24 cellular contexts compared by ENCODE assay signal in the genomic region with DNA sequence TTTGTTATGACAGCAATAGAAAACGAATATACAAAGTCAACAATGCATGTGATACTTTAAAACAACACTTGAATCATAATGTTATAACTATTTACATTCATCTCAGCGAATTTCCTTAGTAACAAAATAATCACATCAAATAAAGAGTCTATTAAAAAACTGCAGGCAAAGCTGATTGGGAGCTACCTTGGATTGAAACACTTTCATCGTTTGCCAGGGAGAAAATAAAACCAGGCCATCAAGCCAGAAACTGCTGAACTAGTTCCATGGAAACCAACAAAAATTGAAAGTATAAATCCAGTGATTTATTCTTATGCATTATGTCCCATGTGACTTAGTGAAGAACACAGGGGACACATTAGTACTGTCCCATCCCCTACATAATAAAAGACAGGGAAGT.
"Had no signal": no experiment of that assay in that cellular context is flagged by ENCODE, and none has a peak within 500 bp of the region (broad histone marks: within the 10 kb centered on the region; RNA-seq: fewer than 3 reads in every experiment).

No MANE protein-coding gene starts in this region.

- H3K27me3 Mint-ChIP-seq: activated naive CD4-positive, alpha-beta T cell treated with anti-CD3 and anti-CD28 coated beads, Interleukin-2, amount 10 ng/mL, durations not matched to agents 7 days and 5 days; dendritic cell treated with granulocyte-macrophage colony-stimulating factor and Interleukin-4, amounts not matched to agents 40 ng/mL and 50 ng/mL, for 4 days; T-cell; type B pancreatic cell had no signal

- H3K9me3 ChIP-seq: pancreas, thoracic aorta, vagina had no signal

- ATAC-seq: activated T-cell treated with anti-CD3 and anti-CD28 coated beads, Interleukin-2, amount 50 U/mL, for 72 hours; pancreas; right cardiac atrium; stimulated activated effector memory CD8-positive, alpha-beta T cell treated with anti-CD3 and anti-CD28 coated beads, Interleukin-12 subunit alpha, Interleukin-12 subunit beta, amount 100 ng/mL, for 72 hours; T-cell had no signal

- H3K27ac Mint-ChIP-seq: activated naive CD4-positive, alpha-beta T cell treated with anti-CD3 and anti-CD28 coated beads, Interleukin-2, amount 10 ng/mL, durations not matched to agents 7 days and 5 days; activated T-cell treated with anti-CD3 and anti-CD28 coated beads, Interleukin-2, amount 50 U/mL, for 72 hours; dendritic cell treated with granulocyte-macrophage colony-stimulating factor and Interleukin-4, amounts not matched to agents 40 ng/mL and 50 ng/mL, for 4 days; stimulated activated effector memory CD8-positive, alpha-beta T cell treated with anti-CD3 and anti-CD28 coated beads, Interleukin-12 subunit alpha, Interleukin-12 subunit beta, amount 100 ng/mL, for 72 hours; T-cell; T-helper 2 cell treated with Interferon-gamma antibody and Interleukin-4, amounts not matched to agents 5 μg/mL and 100 μg/mL, for 36 hours; type B pancreatic cell had no signal

- H3K4me3 ChIP-seq: hepatocyte, pancreas, thoracic aorta, vagina had no signal

- H3K4me3 Mint-ChIP-seq: activated naive CD4-positive, alpha-beta T cell treated with anti-CD3 and anti-CD28 coated beads, Interleukin-2, amount 10 ng/mL, durations not matched to agents 7 days and 5 days; activated T-cell treated with anti-CD3 and anti-CD28 coated beads, Interleukin-2, amount 50 U/mL, for 72 hours; dendritic cell treated with granulocyte-macrophage colony-stimulating factor and Interleukin-4, amounts not matched to agents 40 ng/mL and 50 ng/mL, for 4 days; nephron progenitor cell; stimulated activated effector memory CD8-positive, alpha-beta T cell treated with anti-CD3 and anti-CD28 coated beads, Interleukin-12 subunit alpha, Interleukin-12 subunit beta, amount 100 ng/mL, for 72 hours; T-cell; T-helper 2 cell treated with Interferon-gamma antibody and Interleukin-4, amounts not matched to agents 5 μg/mL and 100 μg/mL, for 36 hours; type B pancreatic cell had no signal

- H3K27ac ChIP-seq: hepatocyte, pancreas, thoracic aorta, vagina, WERI-Rb-1 had no signal

- H3K36me3 Mint-ChIP-seq: activated naive CD4-positive, alpha-beta T cell treated with anti-CD3 and anti-CD28 coated beads, Interleukin-2, amount 10 ng/mL, durations not matched to agents 7 days and 5 days; brain; type B pancreatic cell had no signal

- H3K36me3 ChIP-seq: pancreas, thoracic aorta, vagina, WERI-Rb-1 had no signal

- H3K27me3 ChIP-seq: hepatocyte, pancreas, vagina had no signal

- H3K9me3 Mint-ChIP-seq: activated naive CD4-positive, alpha-beta T cell treated with anti-CD3 and anti-CD28 coated beads, Interleukin-2, amount 10 ng/mL, durations not matched to agents 7 days and 5 days; activated T-cell treated with anti-CD3 and anti-CD28 coated beads, Interleukin-2, amount 50 U/mL, for 72 hours; brain; dendritic cell treated with granulocyte-macrophage colony-stimulating factor and Interleukin-4, amounts not matched to agents 40 ng/mL and 50 ng/mL, for 4 days; nephron progenitor cell; stimulated activated effector memory CD8-positive, alpha-beta T cell treated with anti-CD3 and anti-CD28 coated beads, Interleukin-12 subunit alpha, Interleukin-12 subunit beta, amount 100 ng/mL, for 72 hours; T-cell; T-helper 2 cell treated with Interferon-gamma antibody and Interleukin-4, amounts not matched to agents 5 μg/mL and 100 μg/mL, for 36 hours; type B pancreatic cell had no signal

- DNase-seq: activated CD4-positive, CD25-positive, alpha-beta regulatory T cell treated with anti-CD3 and anti-CD28 coated beads, Interleukin-2, amount 50 U/mL, for 72 hours; activated effector memory CD4-positive, alpha-beta T cell treated with anti-CD3 and anti-CD28 coated beads, Interleukin-2, amount 50 U/mL, for 16 hours; activated naive CD4-positive, alpha-beta T cell treated with anti-CD3 and anti-CD28 coated beads, Interleukin-2, amount 10 ng/mL, durations not matched to agents 7 days and 5 days; activated T-cell treated with anti-CD3 and anti-CD28 coated beads, Interleukin-2, amount 50 U/mL, for 72 hours; anterior cingulate cortex; caudate nucleus; effector CD8-positive, alpha-beta T cell; erythroblast; foreskin fibroblast; nephron progenitor cell; pancreas; right cardiac atrium; small intestine; stimulated activated CD4-positive, alpha-beta T cell treated with anti-CD3 and anti-CD28 coated beads, Interleukin-2, amount 100 ng/mL, for 24 hours; T-cell; WERI-Rb-1 had no signal
